15 cellular contexts compared by ENCODE assay signal in the genomic region with DNA sequence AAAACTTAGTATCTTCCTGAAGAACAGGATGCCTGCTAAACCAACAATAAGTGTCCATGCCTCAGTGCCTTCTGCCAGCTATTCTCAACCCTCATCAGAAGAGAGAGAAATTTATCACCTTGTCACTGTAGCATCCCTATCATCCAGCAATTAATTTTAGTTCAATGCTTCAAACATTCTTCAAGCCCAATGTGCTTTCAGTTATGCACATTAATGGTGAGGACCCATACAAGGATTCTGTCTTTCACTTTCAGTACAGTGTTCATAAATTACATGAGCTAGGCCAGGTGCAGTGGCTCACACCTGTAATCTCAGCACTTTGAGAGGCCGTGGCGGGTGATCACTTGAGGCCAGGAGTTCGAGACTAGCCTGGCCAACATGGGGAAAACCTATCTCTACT.
A peak's percentile ranks its signal among the peaks of the same experiment; 100 is the strongest.
DNase-seq lines count a peak whose midpoint lies in the region; ATAC-seq and TF ChIP-seq lines count a peak whose summit lies in the region.
"Had no signal": no experiment of that assay in that cellular context is flagged by ENCODE, and none has a peak within 500 bp of the region (broad histone marks: within the 10 kb centered on the region; RNA-seq: fewer than 3 reads in every experiment).

No MANE protein-coding gene starts in this region.

- H3K79me2 ChIP-seq in OCI-LY1 (ENCODE audit: insufficient read depth, low read length): no peaks in the 10 kb centered on the region

- H2AFZ ChIP-seq in OCI-LY1 (ENCODE audit: low read length): no peak overlapping the region
- H2AFZ ChIP-seq: GM23248 had no signal

- TF ChIP-seq CTCF in OCI-LY1 (IDR thresholded peaks at IDR 0.05; ENCODE audit: low read length): no peak

- DNase-seq in hippocampal formation (lab: John Stamatoyannopoulos, UW) (no peak), MV-4-11 (lab: John Stamatoyannopoulos, UW) (no peak)
- no peak for DNase-seq in effector memory CD4-positive, alpha-beta T cell
- DNase-seq: GM23248, NCI-H1417 treated with DMSO at 0.1 percent for 48 hours, NCI-H2029 treated with DMSO at 0.1 percent for 48 hours, NCI-H345 had no signal

- H3K4me1 ChIP-seq in OCI-LY1 (ENCODE audit: insufficient read depth, low read length, severe bottlenecking): peaks cover 62% of the 10 kb centered on the region
- H3K4me1 ChIP-seq in effector memory CD4-positive, alpha-beta T cell (ENCODE audit: control insufficient read depth, insufficient read depth, low read length, poor library complexity, severe bottlenecking): no peaks in the 10 kb centered on the region

- H3K9me3 ChIP-seq in OCI-LY1 (ENCODE audit: low read length): no peaks in the 10 kb centered on the region
- H3K9me3 ChIP-seq in effector memory CD4-positive, alpha-beta T cell (ENCODE audit: control insufficient read depth, low read length): no peaks in the 10 kb centered on the region

- peak overlapping the region; percentile 39; the same call in 1 of the 2 replicates for H3K4me2 ChIP-seq in OCI-LY1 (ENCODE audit: low read length)

- peaks cover 4% of the 10 kb centered on the region; the same call in 1 of the 2 replicates for H3F3A ChIP-seq in OCI-LY1 (ENCODE audit: insufficient read depth, low read length)

- peak; percentile 59 for ATAC-seq in GM18868 (IDR thresholded peaks at IDR 0.05; ENCODE audit: unreplicated experiment)
- ATAC-seq in HG02678 (IDR thresholded peaks at IDR 0.05; ENCODE audit: unreplicated experiment): peak; percentile 61
- ATAC-seq in HG03175 (IDR thresholded peaks at IDR 0.05; ENCODE audit: unreplicated experiment): no peak
- ATAC-seq: HCT116, HepG2, Right ventricle myocardium inferior had no signal

- H3K27me3 ChIP-seq in OCI-LY1 (ENCODE audit: insufficient read depth, low read length): no peaks in the 10 kb centered on the region
- no peaks in the 10 kb centered on the region for H3K27me3 ChIP-seq in effector memory CD4-positive, alpha-beta T cell (replicated peaks; ENCODE audit: control insufficient read depth, insufficient read depth, low read length, poor library complexity, severe bottlenecking)

- peaks cover 70% of the 10 kb centered on the region for H3K36me3 ChIP-seq in OCI-LY1 (ENCODE audit: insufficient read depth, low read length)
- H3K36me3 ChIP-seq in effector memory CD4-positive, alpha-beta T cell (ENCODE audit: control insufficient read depth, insufficient read depth, low read length): no peaks in the 10 kb centered on the region

- no peaks in the 10 kb centered on the region for H3K9me2 ChIP-seq in OCI-LY1 (ENCODE audit: low read depth, low read length)

- H3K4me3 ChIP-seq in OCI-LY1 (ENCODE audit: low read depth, low read length, poor library complexity, severe bottlenecking): no peak overlapping the region
- no peak overlapping the region for H3K4me3 ChIP-seq in effector memory CD4-positive, alpha-beta T cell (ENCODE audit: insufficient read depth, low read depth, low read length, poor library complexity, severe bottlenecking)
- H3K4me3 ChIP-seq: GM23248, SK-N-MC had no signal

- no peaks in the 10 kb centered on the region for H4K20me1 ChIP-seq in OCI-LY1 (ENCODE audit: insufficient read depth, low read length)

- peak overlapping the region; percentile 42; the same call in 1 of the 2 replicates for H3K9ac ChIP-seq in OCI-LY1 (ENCODE audit: low read length)
- H3K9ac ChIP-seq: GM23248 had no signal

- H3K27ac ChIP-seq in OCI-LY1 (ENCODE audit: low read depth, low read length, poor library complexity, severe bottlenecking): peak overlapping the region; percentile 85
- no peak overlapping the region for H3K27ac ChIP-seq in effector memory CD4-positive, alpha-beta T cell (ENCODE audit: insufficient read depth, low read length, poor library complexity, severe bottlenecking)
- H3K27ac ChIP-seq: GM23248, SK-N-MC had no signal
